ENCODE assay signal across 8 cellular contexts in genomic region chr13:78660130-78660857, GRCh38. TPM values are rescaled to one million over a fixed set of nuclear protein-coding genes. Genes with fewer than 3 reads are reported as not detected.
DNase-seq lines count a peak whose midpoint lies in the region; ATAC-seq, FAIRE-seq and TF ChIP-seq lines count a peak whose summit lies in the region.

No MANE protein-coding gene starts in this region.

- peak; percentile 40 for TF ChIP-seq CTCF in Loucy (conservative IDR thresholded peaks at IDR 0.05; ENCODE audit: low read length)
- no peak for TF ChIP-seq CTCF in mammary epithelial cell (conservative IDR thresholded peaks at IDR 0.05 in 1 of 2, IDR thresholded peaks at IDR 0.05 in 1 of 2; ENCODE audit: extremely low read depth in 1 of 2, insufficient read depth in 1 of 2, low read depth in 1 of 2, low read length in 2 of 2)

- H2BK15ac ChIP-seq in mesendoderm (replicated peaks; ENCODE audit: low read depth) = no peak overlapping the region

- H3K79me1 ChIP-seq in mesendoderm (ENCODE audit: low read length) = peaks cover 6% of the 10 kb centered on the region

- H3K79me2 ChIP-seq in Loucy (ENCODE audit: insufficient read depth, low read length) (peaks cover 45% of the 10 kb centered on the region), mammary epithelial cell (ENCODE audit: insufficient read depth, low read length) (peaks cover 36% of the 10 kb centered on the region), mesendoderm (ENCODE audit: control insufficient read depth, insufficient read depth, low read length) (peaks cover 12% of the 10 kb centered on the region)

- H4K20me1 ChIP-seq in Loucy (ENCODE audit: insufficient read depth, low read length, poor library complexity, severe bottlenecking) (peaks cover 29% of the 10 kb centered on the region), mammary epithelial cell (ENCODE audit: insufficient read depth, low read length) (no peaks in the 10 kb centered on the region)

- H3K23ac ChIP-seq in mesendoderm (ENCODE audit: low read length) = no peak overlapping the region

- peak overlapping the region; percentile 68 for H3K56ac ChIP-seq in mesendoderm (ENCODE audit: low read length)

- H3K9me3 ChIP-seq in Loucy (ENCODE audit: insufficient read depth, low read depth, low read length) (no peaks in the 10 kb centered on the region), mammary epithelial cell (replicated peaks; ENCODE audit: insufficient read depth, low read length) (no peaks in the 10 kb centered on the region)

- H3K4me2 ChIP-seq in Loucy (ENCODE audit: low read depth, low read length, poor library complexity, severe bottlenecking) (peak overlapping the region; percentile 99), mammary epithelial cell (ENCODE audit: insufficient read depth, low read depth, low read length) (peak overlapping the region; percentile 99), mesendoderm (ENCODE audit: low read length) (no peak overlapping the region)

- CTCF ChIA-PET in mammary epithelial cell (lab: Charles Lee; ENCODE audit: low non-redundant PET) = no interaction called here

- H3K27ac ChIP-seq in mammary epithelial cell (ENCODE audit: insufficient read depth, low read depth, low read length) (no peak overlapping the region), mesendoderm (ENCODE audit: low read depth, low read length) (no peak overlapping the region)

- H3K27me3 ChIP-seq in Loucy (ENCODE audit: insufficient read depth, low read length, poor library complexity, severe bottlenecking) (no peaks in the 10 kb centered on the region), mammary epithelial cell (ENCODE audit: insufficient read depth, low read length) (no peaks in the 10 kb centered on the region), mesendoderm (ENCODE audit: insufficient read depth, low read length, poor library complexity) (no peaks in the 10 kb centered on the region)

- H3K18ac ChIP-seq in mesendoderm (ENCODE audit: low read length) = no peak overlapping the region

- no peaks in the 10 kb centered on the region for H3K9me2 ChIP-seq in Loucy (replicated peaks; ENCODE audit: low read depth, low read length)

- no peak overlapping the region for H4K5ac ChIP-seq in mesendoderm (ENCODE audit: low read length)

- no peak overlapping the region for H4K8ac ChIP-seq in mesendoderm (ENCODE audit: low read depth, low read length)

- in situ Hi-C loops in mammary epithelial cell (cut with MboI; ENCODE audit: low sequenced_read_pairs in 2 of 2) = no loop called here

- peak; percentile 32 for ATAC-seq in GM18907 (IDR thresholded peaks at IDR 0.05; ENCODE audit: unreplicated experiment)
- no peak for ATAC-seq in HG03159 (IDR thresholded peaks at IDR 0.05; ENCODE audit: unreplicated experiment)

- no peak overlapping the region for H3K4ac ChIP-seq in mesendoderm (ENCODE audit: low read depth, low read length)

- no TSS peak for BruUV-seq in mammary epithelial cell (replicated peaks; lab: Mats Ljungman, UMichigan)

- H3F3A ChIP-seq in Loucy (ENCODE audit: low read depth) = no peaks in the 10 kb centered on the region

- peaks cover 52% of the 10 kb centered on the region for H3K4me1 ChIP-seq in Loucy (ENCODE audit: insufficient read depth, low read length, poor library complexity, severe bottlenecking)
- peaks cover 8% of the 10 kb centered on the region for H3K4me1 ChIP-seq in mammary epithelial cell (ENCODE audit: insufficient read depth, low read length)
- H3K4me1 ChIP-seq in mesendoderm (ENCODE audit: control insufficient read depth, low read depth, low read length) = peaks cover 2% of the 10 kb centered on the region

- 17% methylated on average over 11 of the region's 15 CpGs for WGBS in mammary epithelial cell (ENCODE audit: low coverage, missing lambda C conversion rate)
- no CpG with 5 or more reads among the region's 15 CpGs for WGBS in mesendoderm (ENCODE audit: extremely low coverage, insufficient coverage, low lambda C conversion rate)

- H3K36me3 ChIP-seq in Loucy (ENCODE audit: insufficient read depth, low read length) (no peaks in the 10 kb centered on the region), mammary epithelial cell (ENCODE audit: insufficient read depth, low read length) (no peaks in the 10 kb centered on the region), mesendoderm (ENCODE audit: control insufficient read depth, insufficient read depth, low read length) (no peaks in the 10 kb centered on the region)

- H2AFZ ChIP-seq in Loucy (ENCODE audit: low read length) (peak overlapping the region; percentile 76), mammary epithelial cell (ENCODE audit: low read depth, low read length) (peak overlapping the region; percentile 95)

- intact Hi-C loops in mammary epithelial cell (cut with micrococcal nuclease) = no loop called here

- H2BK120ac ChIP-seq in mesendoderm (ENCODE audit: low read depth, low read length) = no peak overlapping the region

- no peak overlapping the region for H2AK5ac ChIP-seq in mesendoderm (ENCODE audit: low read length)

- FAIRE-seq in urothelium cell line (lab: Jason Lieb, UNC) = no peak

- H2BK5ac ChIP-seq in mesendoderm (ENCODE audit: low read length) = peak overlapping the region; percentile 25

- DNase-seq in mammary epithelial cell = no peak
- DNase-seq in mesendoderm = peak; percentile 82
- DNase-seq in urothelium cell line (ENCODE audit: low spot score) = peak; percentile 20
- DNase-seq in HuH-7.5 (ENCODE audit: low spot score) = no peak
- DNase-seq in SHP77 treated with DMSO at 0.1 percent for 48 hours (lab: John Stamatoyannopoulos, UW) = no peak

- peak overlapping the region; percentile 99 for H3K9ac ChIP-seq in Loucy (ENCODE audit: low read depth, low read length, poor library complexity, severe bottlenecking)
- peak overlapping the region; percentile 81 for H3K9ac ChIP-seq in mammary epithelial cell (ENCODE audit: insufficient read depth, low read length)
- H3K9ac ChIP-seq in mesendoderm (ENCODE audit: low read length) = no peak overlapping the region

- H3K4me3 ChIP-seq in Loucy (ENCODE audit: low read length, poor library complexity, severe bottlenecking) = peak overlapping the region; percentile 78
- peak overlapping the region; percentile 81 to 98 (median 82) for H3K4me3 ChIP-seq in mammary epithelial cell (replicated peaks in 1 of 3; ENCODE audit: insufficient read depth in 1 of 3, low read depth in 2 of 3, low read length in 3 of 3)
- H3K4me3 ChIP-seq in mesendoderm (ENCODE audit: low read length) = no peak overlapping the region

- dilution Hi-C loops in mammary epithelial cell (cut with HindIII; ENCODE audit: low sequenced_read_pairs) = no loop called here

RNA-seq across cellular contexts. Expression of gene OBI1, which starts 1.3 kb away (rescaled TPM):
- 10 to 100 TPM; 10.9 to 14.0 TPM for total RNA-seq in mammary epithelial cell
- polyA plus RNA-seq in mammary epithelial cell = 7.6 TPM
- 9.4 TPM for polyA minus RNA-seq in mammary epithelial cell
- polyA plus RNA-seq in mesendoderm (2013, experiment 1 of 2) = 6.5 TPM
- 6.3 TPM for polyA plus RNA-seq in mesendoderm (2013, experiment 2 of 2)

RNA-seq across cellular contexts. Expression of gene POU4F1, which starts 56.9 kb away (rescaled TPM):
- total RNA-seq in mammary epithelial cell = not detected
- polyA plus RNA-seq in mammary epithelial cell = not detected
- not detected for polyA minus RNA-seq in mammary epithelial cell
- polyA plus RNA-seq in mesendoderm (2013, experiment 1 of 2) = 0.15 TPM
- 0.15 TPM for polyA plus RNA-seq in mesendoderm (2013, experiment 2 of 2)

Comparison
In these comparisons a context has a peak if more than half of its experiments do, and no peak if none do; other contexts are left out.
1. DNase-seq: peak in mesendoderm (single experiment) and urothelium cell line (single experiment); none in mammary epithelial cell (single experiment), HuH-7.5 (single experiment) and SHP77 treated with DMSO at 0.1 percent for 48 hours (single experiment).